Comparison of ENCODE assay signal across 8 cellular contexts in genomic region chr3:49900491-49901153, GRCh38. TPM values are rescaled to one million over a fixed set of nuclear protein-coding genes. Genes with fewer than 3 reads are reported as not detected.
DNase-seq lines count a peak whose midpoint lies in the region; ATAC-seq and TF ChIP-seq lines count a peak whose summit lies in the region.

No MANE protein-coding gene starts in this region.

- H3K27me3 Mint-ChIP-seq in naive thymus-derived CD8-positive, alpha-beta T cell = no peaks in the 10 kb centered on the region

- ATAC-seq in omental fat pad (ENCODE audit: low FRiP score) = peak; percentile 79
- ATAC-seq in naive thymus-derived CD8-positive, alpha-beta T cell = no peak

- in situ Hi-C loops in Caki2 (cut with HindIII; ENCODE audit: low pct_unique_long_range_greater_than_20kb, low sequenced_read_pairs) = no loop called here

- H3K4me1 Mint-ChIP-seq in naive thymus-derived CD8-positive, alpha-beta T cell = peaks cover 5 to 18% (median 14%) of the 10 kb centered on the region in 4 donors

- H3K27ac Mint-ChIP-seq in naive thymus-derived CD8-positive, alpha-beta T cell = peak overlapping the region in 1 of 10 donors; percentile 15

- POLR2A ChIA-PET in naive thymus-derived CD8-positive, alpha-beta T cell (lab: Charles Lee) = no interaction called here

- H3K9me3 Mint-ChIP-seq in naive thymus-derived CD8-positive, alpha-beta T cell = no peaks in the 10 kb centered on the region

- DNase-seq in Caki2 (ENCODE audit: low read depth) = peak; percentile 28
- peak; percentile 97 for DNase-seq in NCI-H226
- DNase-seq in epidermal melanocyte (ENCODE audit: insufficient read length, low spot score) = peak; percentile 55
- no peak for DNase-seq in omental fat pad (ENCODE audit: low spot score)
- no peak for DNase-seq in HuH-7 (ENCODE audit: low spot score)
- DNase-seq in NCI-H748 treated with DMSO at 0.1 percent for 48 hours (lab: John Stamatoyannopoulos, UW) = no peak
- no peak for DNase-seq in OCI-M2 (lab: John Stamatoyannopoulos, UW; ENCODE audit: unreplicated experiment)
- DNase-seq in naive thymus-derived CD8-positive, alpha-beta T cell = no peak

- no peak overlapping the region for H3K4me3 Mint-ChIP-seq in naive thymus-derived CD8-positive, alpha-beta T cell

- TF ChIP-seq CTCF in omental fat pad (IDR thresholded peaks at IDR 0.05) = no peak

- no peaks in the 10 kb centered on the region for H3K36me3 Mint-ChIP-seq in naive thymus-derived CD8-positive, alpha-beta T cell

RNA-seq across cellular contexts. Expression of gene MST1R, which starts 3.1 kb away (rescaled TPM):
- total RNA-seq in Caki2 (2014; rRNA removed; shearing (Covaris generic); ENCODE audit: low replicate concordance) = not detected in 2 replicates
- 10 to 100 TPM in 1 of 4 donors, 1 to 10 TPM in 2, under 1 TPM in 1; 0.95 to 12.6 (median 5.6) TPM for total RNA-seq in omental fat pad
- 1 to 10 TPM in 1 of 2 experiments, under 1 TPM in 1; 0.75 to 1.0 TPM for total RNA-seq in naive thymus-derived CD8-positive, alpha-beta T cell
- polyA plus RNA-seq in naive thymus-derived CD8-positive, alpha-beta T cell = under 1 TPM in 2 of 3 donors, not detected in 1; 0.19 to 0.58 TPM

RNA-seq across cellular contexts. Expression of gene MON1A, which starts 29.0 kb away (rescaled TPM):
- 5.6 and 20.9 TPM in 2 replicates for total RNA-seq in Caki2 (2014; rRNA removed; shearing (Covaris generic); ENCODE audit: low replicate concordance)
- 10 to 100 TPM in 2 of 4 donors, 1 to 10 TPM in 2; 7.1 to 16.6 (median 10.5) TPM for total RNA-seq in omental fat pad
- 10 to 100 TPM in 1 of 2 experiments, 1 to 10 TPM in 1; 9.0 to 10.1 TPM for total RNA-seq in naive thymus-derived CD8-positive, alpha-beta T cell
- polyA plus RNA-seq in naive thymus-derived CD8-positive, alpha-beta T cell = 10 to 100 TPM; 12.2 to 21.0 (median 13.7) TPM

RNA-seq across cellular contexts. Expression of gene CAMKV, which starts 30.9 kb away (rescaled TPM):
- not detected in 2 replicates for total RNA-seq in Caki2 (2014; rRNA removed; shearing (Covaris generic); ENCODE audit: low replicate concordance)
- not detected for total RNA-seq in omental fat pad
- total RNA-seq in naive thymus-derived CD8-positive, alpha-beta T cell = not detected
- polyA plus RNA-seq in naive thymus-derived CD8-positive, alpha-beta T cell = not detected

RNA-seq across cellular contexts. Expression of gene RBM6, which starts 39.3 kb away (rescaled TPM):
- total RNA-seq in Caki2 (2014; rRNA removed; shearing (Covaris generic); ENCODE audit: low replicate concordance) = 7.1 and 9.6 TPM in 2 replicates
- total RNA-seq in omental fat pad = 100 to 1,000 TPM in 1 of 4 donors, 10 to 100 TPM in 3; 62.3 to 137 (median 88.4) TPM
- 100 to 1,000 TPM; 189 to 197 TPM for total RNA-seq in naive thymus-derived CD8-positive, alpha-beta T cell
- polyA plus RNA-seq in naive thymus-derived CD8-positive, alpha-beta T cell = 10 to 100 TPM; 29.9 to 46.5 (median 31.7) TPM

RNA-seq across cellular contexts. Expression of gene TRAIP, which starts 44.3 kb away (rescaled TPM):
- total RNA-seq in Caki2 (2014; rRNA removed; shearing (Covaris generic); ENCODE audit: low replicate concordance) = 7.0 and 16.5 TPM in 2 replicates
- 1 to 10 TPM in 3 of 4 donors, not detected in 1; 1.0 to 1.8 (median 1.6) TPM for total RNA-seq in omental fat pad
- total RNA-seq in naive thymus-derived CD8-positive, alpha-beta T cell = 1 to 10 TPM; 4.3 to 5.8 TPM
- polyA plus RNA-seq in naive thymus-derived CD8-positive, alpha-beta T cell = 1 to 10 TPM; 1.3 to 2.0 (median 1.7) TPM

Comparison
In these comparisons a context has a peak if more than half of its experiments do, and no peak if none do; other contexts are left out.
1. DNase-seq: peak in Caki2 (single experiment), NCI-H226 (single experiment) and epidermal melanocyte (single experiment); none in omental fat pad (single experiment), HuH-7 (single experiment), NCI-H748 treated with DMSO at 0.1 percent for 48 hours (single experiment), OCI-M2 (single experiment) and naive thymus-derived CD8-positive, alpha-beta T cell (0 of 10).